In genomic region chr15:89225588-89225987, GRCh38 we compare ENCODE assay signal across 1 cellular context.
TF ChIP-seq lines count a peak whose summit lies in the region.

No MANE protein-coding gene starts in this region.

TF ChIP-seq in IMR-90, 13 proteins besides CTCF, POLR2A, EP300 and RAD21 (continued from another document):
- TF ChIP-seq RCOR1 (IDR thresholded peaks at IDR 0.05; ENCODE audit: insufficient replicate concordance, low read length), result no peak
- no peak for TF ChIP-seq MAZ (IDR thresholded peaks at IDR 0.05; ENCODE audit: borderline replicate concordance, low read depth, low read length)
- TF ChIP-seq NFE2L2 (IDR thresholded peaks at IDR 0.05; ENCODE audit: low read depth, low read length), result no peak
- TF ChIP-seq ELK1 (IDR thresholded peaks at IDR 0.05; ENCODE audit: borderline replicate concordance, low read depth, low read length), result no peak
- no peak for TF ChIP-seq CHD1 (IDR thresholded peaks at IDR 0.05; ENCODE audit: low read depth, low read length)
- no peak for TF ChIP-seq MXI1 (IDR thresholded peaks at IDR 0.05; ENCODE audit: borderline replicate concordance, low read depth, low read length)
- TF ChIP-seq FOS (IDR thresholded peaks at IDR 0.05; ENCODE audit: low read depth, low read length), result no peak
